32 cellular contexts compared by ENCODE assay signal in genomic region chr1:165303415-165303814, GRCh38. TPM values are rescaled to one million over a fixed set of nuclear protein-coding genes. Genes with fewer than 3 reads are reported as not detected.
"Had no signal": no experiment of that assay in that cellular context is flagged by ENCODE, and none has a peak within 500 bp of the region (broad histone marks: within the 10 kb centered on the region; RNA-seq: fewer than 3 reads in every experiment).

No MANE protein-coding gene starts in this region.

- H3K27me3 ChIP-seq: breast epithelium, hepatocyte had no signal

- H3K4me1 Mint-ChIP-seq: activated CD8-positive, alpha-beta memory T cell treated with anti-CD3 and anti-CD28 coated beads, Interleukin-2, amount 10 ng/mL, durations not matched to agents 7 days and 5 days; activated naive CD4-positive, alpha-beta T cell treated with anti-CD3 and anti-CD28 coated beads, Interleukin-2, amount 50 U/mL, for 24 hours; activated naive CD8-positive, alpha-beta T cell treated with anti-CD3 and anti-CD28 coated beads, Interleukin-2, amount 50 U/mL, for 24 hours; immature natural killer cell; stimulated activated effector memory CD8-positive, alpha-beta T cell treated with anti-CD3 and anti-CD28 coated beads, Interleukin-12 subunit alpha, Interleukin-12 subunit beta, amount 100 ng/mL, for 72 hours had no signal

- H2AFZ ChIP-seq: hepatocyte had no signal

- H3K79me2 ChIP-seq: hepatocyte had no signal

- H3K9me3 ChIP-seq: breast epithelium, esophagus muscularis mucosa, mucosa of descending colon, thoracic aorta had no signal

- H3K9me3 Mint-ChIP-seq: activated CD8-positive, alpha-beta T cell treated with anti-CD3 and anti-CD28 coated beads for 36 hours; activated naive CD4-positive, alpha-beta T cell treated with anti-CD3 and anti-CD28 coated beads, Interleukin-2, amount 50 U/mL, for 24 hours; activated naive CD8-positive, alpha-beta T cell treated with anti-CD3 and anti-CD28 coated beads, Interleukin-2, amount 50 U/mL, for 24 hours; activated T-helper 2 cell treated with anti-CD3 and anti-CD28 coated beads, Interferon-gamma antibody, Interleukin-2, Interleukin-4, amounts not matched to agents 10 μg/mL and 5 μg/mL and 100 μg/mL, durations not matched to agents 14 hours and 24 hours and 36 hours; natural killer cell treated with Interleukin-12 subunit alpha and Interleukin-12 subunit beta and Interleukin-15 and Interleukin-18, amount 100 ng/mL, for 72 hours; stimulated activated effector memory CD8-positive, alpha-beta T cell treated with anti-CD3 and anti-CD28 coated beads, Interleukin-12 subunit alpha, Interleukin-12 subunit beta, amount 100 ng/mL, for 72 hours; stimulated activated naive CD8-positive, alpha-beta T cell treated with anti-CD3 and anti-CD28 coated beads, Interleukin-15, Interleukin-2, amounts not matched to agents 100 ng/mL and 50 ng/mL, for 24 hours; T-helper 1 cell treated with Interleukin-12 subunit alpha and Interleukin-12 subunit beta and Interleukin-4 antibody, amounts not matched to agents 30 μg/mL and 1 μg/mL, for 36 hours had no signal

- H3K4me2 ChIP-seq: hepatocyte had no signal

- H3K4me1 ChIP-seq: breast epithelium, esophagus muscularis mucosa had no signal

- H3K36me3 ChIP-seq: breast epithelium, esophagus muscularis mucosa, thoracic aorta had no signal

- H3K36me3 Mint-ChIP-seq: activated CD8-positive, alpha-beta memory T cell treated with anti-CD3 and anti-CD28 coated beads, Interleukin-2, amount 10 ng/mL, durations not matched to agents 7 days and 5 days; activated naive CD4-positive, alpha-beta T cell treated with anti-CD3 and anti-CD28 coated beads, Interleukin-2, amount 50 U/mL, for 24 hours; immature natural killer cell; natural killer cell treated with Interleukin-12 subunit alpha and Interleukin-12 subunit beta and Interleukin-15 and Interleukin-18, amount 100 ng/mL, for 72 hours; stimulated activated effector memory CD8-positive, alpha-beta T cell treated with anti-CD3 and anti-CD28 coated beads, Interleukin-12 subunit alpha, Interleukin-12 subunit beta, amount 100 ng/mL, for 72 hours had no signal

- H3K27ac Mint-ChIP-seq: activated CD8-positive, alpha-beta memory T cell treated with anti-CD3 and anti-CD28 coated beads, Interleukin-2, amount 10 ng/mL, durations not matched to agents 7 days and 5 days; activated CD8-positive, alpha-beta T cell treated with anti-CD3 and anti-CD28 coated beads for 36 hours; activated naive CD4-positive, alpha-beta T cell treated with anti-CD3 and anti-CD28 coated beads, Interleukin-2, amount 50 U/mL, for 24 hours; activated naive CD8-positive, alpha-beta T cell treated with anti-CD3 and anti-CD28 coated beads, Interleukin-2, amount 50 U/mL, for 24 hours; activated T-helper 2 cell treated with anti-CD3 and anti-CD28 coated beads, Interferon-gamma antibody, Interleukin-2, Interleukin-4, amounts not matched to agents 10 μg/mL and 5 μg/mL and 100 μg/mL, durations not matched to agents 14 hours and 24 hours and 36 hours; immature natural killer cell; natural killer cell treated with Interleukin-12 subunit alpha and Interleukin-12 subunit beta and Interleukin-15 and Interleukin-18, amount 100 ng/mL, for 72 hours; stimulated activated effector memory CD8-positive, alpha-beta T cell treated with anti-CD3 and anti-CD28 coated beads, Interleukin-12 subunit alpha, Interleukin-12 subunit beta, amount 100 ng/mL, for 72 hours; stimulated activated naive CD8-positive, alpha-beta T cell treated with anti-CD3 and anti-CD28 coated beads, Interleukin-15, Interleukin-2, amounts not matched to agents 100 ng/mL and 50 ng/mL, for 24 hours; T-helper 1 cell treated with Interleukin-12 subunit alpha and Interleukin-12 subunit beta and Interleukin-4 antibody, amounts not matched to agents 30 μg/mL and 1 μg/mL, for 36 hours had no signal

- H3K27ac ChIP-seq: breast epithelium, esophagus muscularis mucosa, hepatocyte, thoracic aorta had no signal

- H3K4me3 ChIP-seq: breast epithelium, esophagus muscularis mucosa, hepatocyte, lung, mucosa of descending colon, thoracic aorta had no signal

- DNase-seq: activated CD4-positive, alpha-beta T cell treated with anti-CD3 and anti-CD28 coated beads for 1 hour; activated CD4-positive, alpha-beta T cell treated with anti-CD3 and anti-CD28 coated beads, Interleukin-2, amount 50 U/mL, for 1 hour; activated CD8-positive, alpha-beta memory T cell treated with anti-CD3 and anti-CD28 coated beads, Interleukin-2, amount 10 ng/mL, durations not matched to agents 7 days and 5 days; activated CD8-positive, alpha-beta T cell treated with anti-CD3 and anti-CD28 coated beads for 36 hours; activated naive CD8-positive, alpha-beta T cell treated with anti-CD3 and anti-CD28 coated beads, Interleukin-2, amount 50 U/mL, for 24 hours; activated T-cell treated with anti-CD3 and anti-CD28 coated beads, Interleukin-2, amount 50 U/mL, for 48 hours; dermis blood vessel endothelial cell; effector CD4-positive, alpha-beta T cell; immature natural killer cell; mucosa of descending colon; small intestine; stimulated activated CD4-positive, alpha-beta T cell treated with anti-CD3 and anti-CD28 coated beads, Interleukin-4, amount 100 ng/mL, for 24 hours; SW 1271; T1000; trophoblast cell had no signal

- H3K4me3 Mint-ChIP-seq: activated CD8-positive, alpha-beta memory T cell treated with anti-CD3 and anti-CD28 coated beads, Interleukin-2, amount 10 ng/mL, durations not matched to agents 7 days and 5 days; activated CD8-positive, alpha-beta T cell treated with anti-CD3 and anti-CD28 coated beads for 36 hours; activated naive CD4-positive, alpha-beta T cell treated with anti-CD3 and anti-CD28 coated beads, Interleukin-2, amount 50 U/mL, for 24 hours; activated naive CD8-positive, alpha-beta T cell treated with anti-CD3 and anti-CD28 coated beads, Interleukin-2, amount 50 U/mL, for 24 hours; immature natural killer cell; natural killer cell treated with Interleukin-12 subunit alpha and Interleukin-12 subunit beta and Interleukin-15 and Interleukin-18, amount 100 ng/mL, for 72 hours; stimulated activated effector memory CD8-positive, alpha-beta T cell treated with anti-CD3 and anti-CD28 coated beads, Interleukin-12 subunit alpha, Interleukin-12 subunit beta, amount 100 ng/mL, for 72 hours; stimulated activated naive CD8-positive, alpha-beta T cell treated with anti-CD3 and anti-CD28 coated beads, Interleukin-15, Interleukin-2, amounts not matched to agents 100 ng/mL and 50 ng/mL, for 24 hours; T-helper 1 cell treated with Interleukin-12 subunit alpha and Interleukin-12 subunit beta and Interleukin-4 antibody, amounts not matched to agents 30 μg/mL and 1 μg/mL, for 36 hours had no signal

- ATAC-seq: activated CD8-positive, alpha-beta memory T cell treated with anti-CD3 and anti-CD28 coated beads, Interleukin-2, amount 10 ng/mL, durations not matched to agents 7 days and 5 days; activated CD8-positive, alpha-beta T cell treated with anti-CD3 and anti-CD28 coated beads for 36 hours; activated naive CD8-positive, alpha-beta T cell treated with anti-CD3 and anti-CD28 coated beads, Interleukin-2, amount 50 U/mL, for 24 hours; left lobe of liver; mucosa of descending colon; natural killer cell treated with Interleukin-12 subunit alpha and Interleukin-12 subunit beta and Interleukin-15 and Interleukin-18, amount 100 ng/mL, for 72 hours; sciatic nerve; stimulated activated effector memory CD8-positive, alpha-beta T cell treated with anti-CD3 and anti-CD28 coated beads, Interleukin-12 subunit alpha, Interleukin-12 subunit beta, amount 100 ng/mL, for 72 hours had no signal

RNA-seq across cellular contexts. Expression of gene LMX1A, which starts 53.1 kb away (rescaled TPM):
- total RNA-seq: activated CD8-positive, alpha-beta memory T cell treated with anti-CD3 and anti-CD28 coated beads, Interleukin-2, amount 10 ng/mL, durations not matched to agents 7 days and 5 days; activated CD8-positive, alpha-beta T cell treated with anti-CD3 and anti-CD28 coated beads for 36 hours; activated T-helper 2 cell treated with anti-CD3 and anti-CD28 coated beads, Interferon-gamma antibody, Interleukin-2, Interleukin-4, amounts not matched to agents 10 μg/mL and 5 μg/mL and 100 μg/mL, durations not matched to agents 14 hours and 24 hours and 36 hours; dermis blood vessel endothelial cell; frontal cortex; hepatocyte; kidney epithelial cell; left lobe of liver; lung; myocyte; natural killer cell treated with Interleukin-12 subunit alpha and Interleukin-12 subunit beta and Interleukin-15 and Interleukin-18, amount 100 ng/mL, for 72 hours; osteoblast had no signal
- polyA plus RNA-seq: hepatocyte, immature natural killer cell had no signal
